8 cellular contexts compared by ENCODE assay signal in genomic region chr9:35406183-35406959, GRCh38.
A peak's percentile ranks its signal among the peaks of the same experiment; 100 is the strongest.
DNase-seq lines count a peak whose midpoint lies in the region; ATAC-seq and TF ChIP-seq lines count a peak whose summit lies in the region.

No MANE protein-coding gene starts in this region.

- no peaks in the 10 kb centered on the region for H3K9me3 Mint-ChIP-seq in activated naive CD4-positive, alpha-beta T cell treated with anti-CD3 and anti-CD28 coated beads for 36 hours

- TF ChIP-seq RAD21 in IMR-90 (IDR thresholded peaks at IDR 0.05; ENCODE audit: low read length), result no peak

- H3K27me3 Mint-ChIP-seq in activated naive CD4-positive, alpha-beta T cell treated with anti-CD3 and anti-CD28 coated beads for 36 hours (ENCODE audit: low read depth), result peaks cover 12% of the 10 kb centered on the region

- no peak for TF ChIP-seq POLR2A in IMR-90 (IDR thresholded peaks at IDR 0.05; ENCODE audit: low read depth, low read length)

- no peak overlapping the region for H3K14ac ChIP-seq in IMR-90 (replicated peaks; ENCODE audit: low read depth, low read length)

- H3K27me3 ChIP-seq in IMR-90 (ENCODE audit: control insufficient read depth, insufficient read depth, low read length) (no peaks in the 10 kb centered on the region), iPS-18a (ENCODE audit: control insufficient read depth, insufficient read depth, low read length) (no peaks in the 10 kb centered on the region)

- H3K4me1 ChIP-seq in IMR-90 (ENCODE audit: control insufficient read depth, insufficient read depth, low read length) (no peaks in the 10 kb centered on the region), iPS-18a (ENCODE audit: control insufficient read depth, low read depth, low read length) (peaks cover 10% of the 10 kb centered on the region)

- DNase-seq in IMR-90 (no peak), foreskin melanocyte (no peak)
- DNase-seq in activated naive CD4-positive, alpha-beta T cell treated with anti-CD3 and anti-CD28 coated beads for 36 hours, result peak; percentile 59
- DNase-seq in stimulated activated CD4-positive, alpha-beta T cell treated with anti-CD3 and anti-CD28 coated beads, Interleukin-4, amount 100 ng/mL, for 48 hours (ENCODE audit: low read depth in 2 of 2), result peak; percentile 12 to 30

- H3K9ac ChIP-seq in IMR-90 (ENCODE audit: low read depth, low read length) (no peak overlapping the region), iPS-18a (ENCODE audit: low read length) (no peak overlapping the region)

- H4K20me1 ChIP-seq in IMR-90 (ENCODE audit: insufficient read depth, low read length), result no peaks in the 10 kb centered on the region

- H3K79me1 ChIP-seq in IMR-90 (ENCODE audit: low read depth in 1 of 2, low read length in 2 of 2), result no peaks in the 10 kb centered on the region

- H3K27ac ChIP-seq in IMR-90 (ENCODE audit: insufficient read depth, low read length) (no peak overlapping the region), iPS-18a (ENCODE audit: low read length) (no peak overlapping the region)

- H4K5ac ChIP-seq in IMR-90 (ENCODE audit: low read depth, low read length), result no peak overlapping the region

- H4K91ac ChIP-seq in IMR-90 (ENCODE audit: insufficient read depth, low read depth, low read length), result no peak overlapping the region

- H2BK20ac ChIP-seq in IMR-90 (ENCODE audit: low read depth, low read length), result no peak overlapping the region

- no peak overlapping the region for H2BK15ac ChIP-seq in IMR-90 (ENCODE audit: low read depth, low read length)

- in situ Hi-C loops in IMR-90 (cut with MboI; ENCODE audit: low sequenced_read_pairs), result no loop called here

- H3K4me3 Mint-ChIP-seq in activated naive CD4-positive, alpha-beta T cell treated with anti-CD3 and anti-CD28 coated beads for 36 hours, result no peak overlapping the region

- no TSS peak for BruUV-seq in IMR-90 (replicated peaks; lab: Mats Ljungman, UMichigan)

- H2BK5ac ChIP-seq in IMR-90 (ENCODE audit: low read depth, low read length, poor library complexity, severe bottlenecking), result no peak overlapping the region

- intact Hi-C loops in IMR-90 (cut with micrococcal nuclease), result no loop called here
- intact Hi-C loops in activated naive CD4-positive, alpha-beta T cell treated with anti-CD3 and anti-CD28 coated beads for 36 hours (cut with micrococcal nuclease), result no loop called here

- 38% methylated on average over 2 of the region's 28 CpGs; no CpG with 5 or more reads in 1 of the 2 experiments for WGBS in IMR-90 (ENCODE audit: extremely low coverage in 2 of 2, insufficient read length in 1 of 2), 2 experiments

- H3K4me3 ChIP-seq in IMR-90 (ENCODE audit: insufficient read depth, low read depth, low read length) (no peak overlapping the region), iPS-18a (ENCODE audit: low read length) (peak overlapping the region; percentile 53)

- dilution Hi-C loops in IMR-90 (cut with HindIII; ENCODE audit: low sequenced_read_pairs, unreplicated experiment), result no loop called here

- no peak overlapping the region for H3K27ac Mint-ChIP-seq in activated naive CD4-positive, alpha-beta T cell treated with anti-CD3 and anti-CD28 coated beads for 36 hours

- H3K4ac ChIP-seq in IMR-90 (ENCODE audit: low read depth, low read length), result no peak overlapping the region

- no peak overlapping the region for H3K56ac ChIP-seq in IMR-90 (ENCODE audit: extremely low read depth, insufficient read depth, low read length)

- no peak for TF ChIP-seq CTCF in IMR-90 (conservative IDR thresholded peaks at IDR 0.05; ENCODE audit: low read depth, low read length)

- H2AFZ ChIP-seq in IMR-90 (replicated peaks; ENCODE audit: low read length, poor library complexity), result no peak overlapping the region

- H2AK9ac ChIP-seq in IMR-90 (replicated peaks; ENCODE audit: low read depth, low read length, poor library complexity), result no peak overlapping the region

- no peak overlapping the region for H4K8ac ChIP-seq in IMR-90 (ENCODE audit: low read depth in 2 of 2, low read length in 2 of 2)

- no peaks in the 10 kb centered on the region for H3K4me1 Mint-ChIP-seq in activated naive CD4-positive, alpha-beta T cell treated with anti-CD3 and anti-CD28 coated beads for 36 hours (ENCODE audit: low read depth)

- no peaks in the 10 kb centered on the region for H3K9me1 ChIP-seq in IMR-90 (ENCODE audit: insufficient read depth, low read length)

- H3K9me3 ChIP-seq in IMR-90 (ENCODE audit: control insufficient read depth, insufficient read depth, low read length), result no peaks in the 10 kb centered on the region
- H3K9me3 ChIP-seq in iPS-18a (ENCODE audit: control insufficient read depth, low read depth, low read length), result no peaks in the 10 kb centered on the region

- H2AK5ac ChIP-seq in IMR-90 (ENCODE audit: low read depth, low read length), result no peak overlapping the region

- ATAC-seq in IMR-90 (ENCODE audit: low read depth), result peak; percentile 37
- ATAC-seq in GM18511 (IDR thresholded peaks at IDR 0.05; ENCODE audit: unreplicated experiment), result no peak
- no peak for ATAC-seq in GM19351 (IDR thresholded peaks at IDR 0.05; ENCODE audit: unreplicated experiment)
- no peak for ATAC-seq in HG03175 (IDR thresholded peaks at IDR 0.05; ENCODE audit: unreplicated experiment)

- no peak overlapping the region for H2BK120ac ChIP-seq in IMR-90 (ENCODE audit: low read depth, low read length)

- H3K36me3 Mint-ChIP-seq in activated naive CD4-positive, alpha-beta T cell treated with anti-CD3 and anti-CD28 coated beads for 36 hours (ENCODE audit: low read depth), result no peaks in the 10 kb centered on the region

- CTCF ChIA-PET in IMR-90 (lab: Yijun Ruan, JAX), result no interaction called here
- CTCF ChIA-PET in activated naive CD4-positive, alpha-beta T cell treated with anti-CD3 and anti-CD28 coated beads for 36 hours (lab: Charles Lee), result no interaction called here

- POLR2A ChIA-PET in IMR-90 (lab: Charles Lee; ENCODE audit: unreplicated experiment), result no interaction called here

- no peak overlapping the region for H3K18ac ChIP-seq in IMR-90 (ENCODE audit: low read depth, low read length)

- no peak overlapping the region for H3K4me2 ChIP-seq in IMR-90 (ENCODE audit: low read depth, low read length)

- H3K36me3 ChIP-seq in IMR-90 (ENCODE audit: control insufficient read depth, insufficient read depth, low read length), result peaks cover 9% of the 10 kb centered on the region
- H3K36me3 ChIP-seq in iPS-18a (ENCODE audit: control insufficient read depth, low read depth, low read length), result peaks cover 4% of the 10 kb centered on the region

- no peak overlapping the region for H3K23ac ChIP-seq in IMR-90 (ENCODE audit: low read depth, low read length)

TF ChIP-seq in IMR-90, 13 proteins besides CTCF, POLR2A, EP300 and RAD21:
- TF ChIP-seq CEBPB (IDR thresholded peaks at IDR 0.05; ENCODE audit: low read depth, low read length), result no peak
- no peak for TF ChIP-seq FOS (IDR thresholded peaks at IDR 0.05; ENCODE audit: low read depth, low read length)
- no peak for TF ChIP-seq SMC3 (IDR thresholded peaks at IDR 0.05; ENCODE audit: low read depth, low read length)
- TF ChIP-seq MXI1 (IDR thresholded peaks at IDR 0.05; ENCODE audit: borderline replicate concordance, low read depth, low read length), result no peak
- no peak for TF ChIP-seq CHD1 (IDR thresholded peaks at IDR 0.05; ENCODE audit: low read depth, low read length)
- no peak for TF ChIP-seq NFE2L2 (IDR thresholded peaks at IDR 0.05; ENCODE audit: low read depth, low read length)
- no peak for TF ChIP-seq RFX5 (IDR thresholded peaks at IDR 0.05; ENCODE audit: low read depth, low read length)
- no peak for TF ChIP-seq USF2 (IDR thresholded peaks at IDR 0.05; ENCODE audit: low read depth, low read length)
- TF ChIP-seq RCOR1 (IDR thresholded peaks at IDR 0.05; ENCODE audit: insufficient replicate concordance, low read length), result no peak
- no peak for TF ChIP-seq MAFK (IDR thresholded peaks at IDR 0.05; ENCODE audit: low read depth, low read length)
- no peak for TF ChIP-seq MAZ (IDR thresholded peaks at IDR 0.05; ENCODE audit: borderline replicate concordance, low read depth, low read length)
- TF ChIP-seq, protein P1, sequence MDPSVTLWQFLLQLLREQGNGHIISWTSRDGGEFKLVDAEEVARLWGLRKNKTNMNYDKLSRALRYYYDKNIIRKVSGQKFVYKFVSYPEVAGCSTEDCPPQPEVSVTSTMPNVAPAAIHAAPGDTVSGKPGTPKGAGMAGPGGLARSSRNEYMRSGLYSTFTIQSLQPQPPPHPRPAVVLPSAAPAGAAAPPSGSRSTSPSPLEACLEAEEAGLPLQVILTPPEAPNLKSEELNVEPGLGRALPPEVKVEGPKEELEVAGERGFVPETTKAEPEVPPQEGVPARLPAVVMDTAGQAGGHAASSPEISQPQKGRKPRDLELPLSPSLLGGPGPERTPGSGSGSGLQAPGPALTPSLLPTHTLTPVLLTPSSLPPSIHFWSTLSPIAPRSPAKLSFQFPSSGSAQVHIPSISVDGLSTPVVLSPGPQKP (IDR thresholded peaks at IDR 0.05; ENCODE audit: borderline replicate concordance, low read depth, low read length), result no peak
- TF ChIP-seq BHLHE40 (IDR thresholded peaks at IDR 0.05; ENCODE audit: low read depth, low read length), result no peak

Comparison
In these comparisons a context has a peak if more than half of its experiments do, and no peak if none do; other contexts are left out.
1. DNase-seq: peak in activated naive CD4-positive, alpha-beta T cell treated with anti-CD3 and anti-CD28 coated beads for 36 hours (single experiment) and stimulated activated CD4-positive, alpha-beta T cell treated with anti-CD3 and anti-CD28 coated beads, Interleukin-4, amount 100 ng/mL, for 48 hours (2 of 2); none in IMR-90 (single experiment) and foreskin melanocyte (single experiment).